In the genomic region with DNA sequence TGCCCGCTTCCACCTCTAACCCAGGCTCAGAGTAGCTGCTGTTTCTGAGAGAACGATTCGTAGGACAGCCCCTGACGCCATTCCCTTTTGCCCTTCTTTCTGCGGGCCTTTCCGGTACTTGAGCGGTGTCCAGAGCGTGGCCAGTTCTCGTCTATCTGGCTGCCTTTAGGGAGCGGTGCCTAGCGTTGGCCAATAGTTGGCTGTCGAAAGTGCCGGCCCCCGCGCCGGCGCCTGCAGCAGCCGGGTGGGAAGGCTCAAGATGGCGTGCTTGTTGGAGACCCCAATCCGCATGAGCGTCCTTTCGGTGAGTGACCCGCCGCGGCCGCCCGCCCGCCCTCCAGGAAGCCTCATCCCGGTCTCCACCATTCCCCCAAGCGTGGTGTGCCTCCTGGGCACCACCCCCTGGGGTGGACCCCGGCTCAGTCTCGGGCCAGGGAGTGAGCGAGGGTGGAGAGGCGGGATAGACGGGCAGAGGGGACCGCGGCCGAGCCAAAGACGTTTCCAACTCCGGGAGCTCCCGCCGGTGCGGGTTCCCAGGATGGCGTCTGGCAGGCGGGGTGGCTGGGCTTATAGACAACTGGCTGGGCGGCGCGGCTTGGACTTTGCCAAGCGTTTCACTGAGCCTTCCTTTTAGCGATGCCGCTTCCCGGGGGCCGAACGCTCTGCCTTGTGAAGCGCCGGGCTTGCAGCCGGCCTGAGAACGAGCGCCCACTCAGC, we compare ENCODE assay signal across 8 cellular contexts. TPM values are rescaled to one million over a fixed set of nuclear protein-coding genes. Genes with fewer than 3 reads are reported as not detected.
DNase-seq lines count a peak whose midpoint lies in the region; ATAC-seq and TF ChIP-seq lines count a peak whose summit lies in the region.

A gene with protein sequence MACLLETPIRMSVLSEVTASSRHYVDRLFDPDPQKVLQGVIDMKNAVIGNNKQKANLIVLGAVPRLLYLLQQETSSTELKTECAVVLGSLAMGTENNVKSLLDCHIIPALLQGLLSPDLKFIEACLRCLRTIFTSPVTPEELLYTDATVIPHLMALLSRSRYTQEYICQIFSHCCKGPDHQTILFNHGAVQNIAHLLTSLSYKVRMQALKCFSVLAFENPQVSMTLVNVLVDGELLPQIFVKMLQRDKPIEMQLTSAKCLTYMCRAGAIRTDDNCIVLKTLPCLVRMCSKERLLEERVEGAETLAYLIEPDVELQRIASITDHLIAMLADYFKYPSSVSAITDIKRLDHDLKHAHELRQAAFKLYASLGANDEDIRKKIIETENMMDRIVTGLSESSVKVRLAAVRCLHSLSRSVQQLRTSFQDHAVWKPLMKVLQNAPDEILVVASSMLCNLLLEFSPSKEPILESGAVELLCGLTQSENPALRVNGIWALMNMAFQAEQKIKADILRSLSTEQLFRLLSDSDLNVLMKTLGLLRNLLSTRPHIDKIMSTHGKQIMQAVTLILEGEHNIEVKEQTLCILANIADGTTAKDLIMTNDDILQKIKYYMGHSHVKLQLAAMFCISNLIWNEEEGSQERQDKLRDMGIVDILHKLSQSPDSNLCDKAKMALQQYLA (plus strand): TSS at position 6 of the 717 bp plus-strand sequence. CDS start 254 bp downstream, at position 260.

- H3K36me3 ChIP-seq in neural cell (ENCODE audit: insufficient read depth, low read length), result no peaks in the 10 kb centered on the region

- H3F3A ChIP-seq in neural cell (ENCODE audit: insufficient read depth, low read length, poor library complexity, severe bottlenecking), result no peaks in the 10 kb centered on the region

- peak within 1 kb of the TSS; percentile 89 for H3K9ac ChIP-seq in neural cell (ENCODE audit: low read length)

- TF ChIP-seq CTCF in foreskin fibroblast (IDR thresholded peaks at IDR 0.05; ENCODE audit: low read depth, low read length) (no peak), neural cell (IDR thresholded peaks at IDR 0.05; ENCODE audit: poor library complexity, severe bottlenecking) (no peak)

- peak within 1 kb of the TSS; percentile 91 for H3K27ac Mint-ChIP-seq in activated T-helper 2 cell treated with anti-CD3 and anti-CD28 coated beads, Interferon-gamma antibody, Interleukin-2, Interleukin-4, amounts not matched to agents 10 μg/mL and 5 μg/mL and 100 μg/mL, durations not matched to agents 14 hours and 24 hours and 36 hours

- peaks cover 20% of the 10 kb centered on the region for H3K27me3 Mint-ChIP-seq in activated T-helper 2 cell treated with anti-CD3 and anti-CD28 coated beads, Interferon-gamma antibody, Interleukin-2, Interleukin-4, amounts not matched to agents 10 μg/mL and 5 μg/mL and 100 μg/mL, durations not matched to agents 14 hours and 24 hours and 36 hours (ENCODE audit: low read depth)

- H3K27me3 ChIP-seq in neural cell (ENCODE audit: insufficient read depth, low read depth, low read length), result peaks cover 15% of the 10 kb centered on the region

- peaks cover 25% of the 10 kb centered on the region for H3K4me1 Mint-ChIP-seq in activated T-helper 2 cell treated with anti-CD3 and anti-CD28 coated beads, Interferon-gamma antibody, Interleukin-2, Interleukin-4, amounts not matched to agents 10 μg/mL and 5 μg/mL and 100 μg/mL, durations not matched to agents 14 hours and 24 hours and 36 hours (ENCODE audit: low read depth)

- DNase-seq in CD1c-positive myeloid dendritic cell (ENCODE audit: extremely low spot score), result peak; percentile 42
- DNase-seq in NCI-H69 (lab: John Stamatoyannopoulos, UW), result peak; percentile 73
- peak; percentile 35 for DNase-seq in activated T-helper 2 cell treated with anti-CD3 and anti-CD28 coated beads, Interferon-gamma antibody, Interleukin-2, Interleukin-4, amounts not matched to agents 10 μg/mL and 5 μg/mL and 100 μg/mL, durations not matched to agents 14 hours and 24 hours and 36 hours (ENCODE audit: low spot score)
- no peak for DNase-seq in foreskin fibroblast
- no peak for DNase-seq in superior temporal gyrus (ENCODE audit: extremely low spot score)

- peak within 1 kb of the TSS; percentile 91 for H3K27ac ChIP-seq in neural cell (ENCODE audit: low read length)

- peak within 1 kb of the TSS; percentile 64 for H3K4me2 ChIP-seq in neural cell (ENCODE audit: low read length)

- H3K4me3 ChIP-seq in foreskin fibroblast (ENCODE audit: low read depth in 1 of 2, low read length in 2 of 2) (peak within 1 kb of the TSS; percentile 61 to 63), neural cell (ENCODE audit: low read length) (peak within 1 kb of the TSS; percentile 84)

- peak; percentile 36 for ATAC-seq in GM18861 (IDR thresholded peaks at IDR 0.05; ENCODE audit: unreplicated experiment)
- ATAC-seq in HG03060 (IDR thresholded peaks at IDR 0.05; ENCODE audit: low read depth, unreplicated experiment), result peak; percentile 24

- TF ChIP-seq RAD21 in neural cell (conservative IDR thresholded peaks at IDR 0.05), result no peak

- H3K36me3 Mint-ChIP-seq in activated T-helper 2 cell treated with anti-CD3 and anti-CD28 coated beads, Interferon-gamma antibody, Interleukin-2, Interleukin-4, amounts not matched to agents 10 μg/mL and 5 μg/mL and 100 μg/mL, durations not matched to agents 14 hours and 24 hours and 36 hours (ENCODE audit: low read depth), result peaks cover 14% of the 10 kb centered on the region

- H2AFZ ChIP-seq in neural cell (ENCODE audit: low read depth, low read length), result peak within 1 kb of the TSS; percentile 53

- no peaks in the 10 kb centered on the region for H4K20me1 ChIP-seq in neural cell (ENCODE audit: insufficient read depth)

- H3K9me2 ChIP-seq in neural cell (ENCODE audit: insufficient read depth, low read length), result no peaks in the 10 kb centered on the region

- H3K9me3 ChIP-seq in neural cell (ENCODE audit: low read length), result no peaks in the 10 kb centered on the region

- no peaks in the 10 kb centered on the region for H3K9me3 Mint-ChIP-seq in activated T-helper 2 cell treated with anti-CD3 and anti-CD28 coated beads, Interferon-gamma antibody, Interleukin-2, Interleukin-4, amounts not matched to agents 10 μg/mL and 5 μg/mL and 100 μg/mL, durations not matched to agents 14 hours and 24 hours and 36 hours

- intact Hi-C loops in activated T-helper 2 cell treated with anti-CD3 and anti-CD28 coated beads, Interferon-gamma antibody, Interleukin-2, Interleukin-4, amounts not matched to agents 10 μg/mL and 5 μg/mL and 100 μg/mL, durations not matched to agents 14 hours and 24 hours and 36 hours (cut with micrococcal nuclease), result loop anchor here (1.0 to 10.0 kb wide), 9 partner anchors 13 to 727 kb away; a partner anchor contains a TSS

- peak; percentile 99 for TF ChIP-seq EP300 in neural cell (conservative IDR thresholded peaks at IDR 0.05; ENCODE audit: poor library complexity, severe bottlenecking)

- H3K79me2 ChIP-seq in neural cell (replicated peaks; ENCODE audit: insufficient read depth, low read length), result peaks cover 45% of the 10 kb centered on the region

- peak within 1 kb of the TSS; percentile 90 for H3K4me3 Mint-ChIP-seq in activated T-helper 2 cell treated with anti-CD3 and anti-CD28 coated beads, Interferon-gamma antibody, Interleukin-2, Interleukin-4, amounts not matched to agents 10 μg/mL and 5 μg/mL and 100 μg/mL, durations not matched to agents 14 hours and 24 hours and 36 hours (ENCODE audit: low read depth)

TF ChIP-seq in neural cell, 6 proteins besides CTCF, POLR2A, EP300 and RAD21:
- TF ChIP-seq TAF1 (IDR thresholded peaks at IDR 0.05; ENCODE audit: low read depth) (peak; percentile 96), POLR2AphosphoS5 (IDR thresholded peaks at IDR 0.05) (peak; percentile 73), MXI1 (conservative IDR thresholded peaks at IDR 0.05; ENCODE audit: poor library complexity, severe bottlenecking) (peak; percentile 87), EZH2 (IDR thresholded peaks at IDR 0.05; ENCODE audit: borderline replicate concordance, insufficient read depth, low read length, poor library complexity, severe bottlenecking) (no peak), SMC3 (conservative IDR thresholded peaks at IDR 0.05; ENCODE audit: poor library complexity) (peak; percentile 37)
- TF ChIP-seq, protein P1, sequence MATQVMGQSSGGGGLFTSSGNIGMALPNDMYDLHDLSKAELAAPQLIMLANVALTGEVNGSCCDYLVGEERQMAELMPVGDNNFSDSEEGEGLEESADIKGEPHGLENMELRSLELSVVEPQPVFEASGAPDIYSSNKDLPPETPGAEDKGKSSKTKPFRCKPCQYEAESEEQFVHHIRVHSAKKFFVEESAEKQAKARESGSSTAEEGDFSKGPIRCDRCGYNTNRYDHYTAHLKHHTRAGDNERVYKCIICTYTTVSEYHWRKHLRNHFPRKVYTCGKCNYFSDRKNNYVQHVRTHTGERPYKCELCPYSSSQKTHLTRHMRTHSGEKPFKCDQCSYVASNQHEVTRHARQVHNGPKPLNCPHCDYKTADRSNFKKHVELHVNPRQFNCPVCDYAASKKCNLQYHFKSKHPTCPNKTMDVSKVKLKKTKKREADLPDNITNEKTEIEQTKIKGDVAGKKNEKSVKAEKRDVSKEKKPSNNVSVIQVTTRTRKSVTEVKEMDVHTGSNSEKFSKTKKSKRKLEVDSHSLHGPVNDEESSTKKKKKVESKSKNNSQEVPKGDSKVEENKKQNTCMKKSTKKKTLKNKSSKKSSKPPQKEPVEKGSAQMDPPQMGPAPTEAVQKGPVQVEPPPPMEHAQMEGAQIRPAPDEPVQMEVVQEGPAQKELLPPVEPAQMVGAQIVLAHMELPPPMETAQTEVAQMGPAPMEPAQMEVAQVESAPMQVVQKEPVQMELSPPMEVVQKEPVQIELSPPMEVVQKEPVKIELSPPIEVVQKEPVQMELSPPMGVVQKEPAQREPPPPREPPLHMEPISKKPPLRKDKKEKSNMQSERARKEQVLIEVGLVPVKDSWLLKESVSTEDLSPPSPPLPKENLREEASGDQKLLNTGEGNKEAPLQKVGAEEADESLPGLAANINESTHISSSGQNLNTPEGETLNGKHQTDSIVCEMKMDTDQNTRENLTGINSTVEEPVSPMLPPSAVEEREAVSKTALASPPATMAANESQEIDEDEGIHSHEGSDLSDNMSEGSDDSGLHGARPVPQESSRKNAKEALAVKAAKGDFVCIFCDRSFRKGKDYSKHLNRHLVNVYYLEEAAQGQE (IDR thresholded peaks at IDR 0.05; ENCODE audit: borderline replicate concordance), result peak; percentile 86

RNA-seq across cellular contexts. Expression of the gene that starts here (rescaled TPM):
- total RNA-seq in activated T-helper 2 cell treated with anti-CD3 and anti-CD28 coated beads, Interferon-gamma antibody, Interleukin-2, Interleukin-4, amounts not matched to agents 10 μg/mL and 5 μg/mL and 100 μg/mL, durations not matched to agents 14 hours and 24 hours and 36 hours, result 39.8 and 40.6 TPM in 2 replicates
- 85.6 and 90.6 TPM in 2 replicates for polyA plus RNA-seq in neural cell
- 132 and 136 TPM in 2 replicates for polyA minus RNA-seq in neural cell

Comparison
In these comparisons a context has a peak if more than half of its experiments do, and no peak if none do; other contexts are left out.
1. DNase-seq: peak in CD1c-positive myeloid dendritic cell (single experiment), NCI-H69 (single experiment) and activated T-helper 2 cell treated with anti-CD3 and anti-CD28 coated beads, Interferon-gamma antibody, Interleukin-2, Interleukin-4, amounts not matched to agents 10 μg/mL and 5 μg/mL and 100 μg/mL, durations not matched to agents 14 hours and 24 hours and 36 hours (single experiment); none in foreskin fibroblast (0 of 2) and superior temporal gyrus (single experiment).